ENCODE assay signal across 15 cellular contexts in genomic region chr4:131370846-131371245, GRCh38.
DNase-seq lines count a peak whose midpoint lies in the region; ATAC-seq, FAIRE-seq and TF ChIP-seq lines count a peak whose summit lies in the region.
"Had no signal": no experiment of that assay in that cellular context is flagged by ENCODE, and none has a peak within 500 bp of the region (broad histone marks: within the 10 kb centered on the region; RNA-seq: fewer than 3 reads in every experiment).

No MANE protein-coding gene starts in this region.

- H3K9me3 ChIP-seq in HepG2 (ENCODE audit: low read length) (no peaks in the 10 kb centered on the region), right lobe of liver (no peaks in the 10 kb centered on the region), small intestine (ENCODE audit: control insufficient read depth, low read depth) (no peaks in the 10 kb centered on the region)

- TF ChIP-seq POLR2A in HepG2 (IDR thresholded peaks at IDR 0.05; ENCODE audit: insufficient read depth in 1 of 2, low read depth in 2 of 2, low read length in 2 of 2) = no peak
- no peak for TF ChIP-seq POLR2A in right lobe of liver (IDR thresholded peaks at IDR 0.05)

- TF ChIP-seq EP300 in HepG2 (IDR thresholded peaks at IDR 0.05; ENCODE audit: low read depth in 2 of 2, low read length in 2 of 2) (no peak), HepG2 (CRISPR knock-in tag; IDR thresholded peaks at IDR 0.05; ENCODE audit: borderline replicate concordance) (no peak)

- TF ChIP-seq CTCF in HepG2 (CRISPR knock-in tag; IDR thresholded peaks at IDR 0.05) = no peak
- TF ChIP-seq CTCF in right lobe of liver (IDR thresholded peaks at IDR 0.05) = no peak
- no peak for TF ChIP-seq CTCF in foreskin fibroblast (IDR thresholded peaks at IDR 0.05; ENCODE audit: low read depth, low read length)

- BruUV-seq in HepG2 (replicated peaks; lab: Mats Ljungman, UMichigan) = no TSS peak

- CTCF ChIA-PET in HepG2 (lab: Yijun Ruan, JAX; ENCODE audit: low intra/inter-chr PET ratio, low total read pairs) = no interaction called here

- intact Hi-C loops in HepG2 (cut with micrococcal nuclease; ENCODE audit: unreplicated experiment) = no loop called here
- intact Hi-C loops in right lobe of liver (cut with DNase I) = no loop called here

- H3K79me2 ChIP-seq in HepG2 (ENCODE audit: insufficient read depth, low read length) = no peaks in the 10 kb centered on the region

- FAIRE-seq in HepG2 (lab: Jason Lieb, UNC) (no peak), small intestine (lab: Jason Lieb, UNC) (no peak)
- FAIRE-seq: D721Med had no signal

- no peak overlapping the region for H2AFZ ChIP-seq in HepG2 (ENCODE audit: low read length)

- ATAC-seq in HepG2 = no peak
- ATAC-seq in right lobe of liver = no peak
- ATAC-seq in HG03135 (IDR thresholded peaks at IDR 0.05; ENCODE audit: unreplicated experiment) = no peak
- ATAC-seq in GM21526 (IDR thresholded peaks at IDR 0.05; ENCODE audit: low FRiP score, unreplicated experiment) = no peak
- ATAC-seq: Panc1, T-cell had no signal

- in situ Hi-C loops in HepG2 (cut with HindIII; ENCODE audit: extremely low pct_ligation_motif_present, low pct_unique_long_range_greater_than_20kb) = no loop called here

- no peaks in the 10 kb centered on the region for H3K27me3 ChIP-seq in HepG2 (ENCODE audit: control insufficient read depth in 1 of 2, insufficient read depth in 2 of 2, low read length in 2 of 2)
- no peaks in the 10 kb centered on the region for H3K27me3 ChIP-seq in right lobe of liver
- no peaks in the 10 kb centered on the region for H3K27me3 ChIP-seq in small intestine (ENCODE audit: control insufficient read depth in 2 of 2, insufficient read depth in 2 of 2, low read length in 2 of 2)

- no peak overlapping the region for H3K27ac ChIP-seq in HepG2 (ENCODE audit: extremely low read length, insufficient read depth, low read length)
- H3K27ac ChIP-seq in right lobe of liver = no peak overlapping the region
- H3K27ac ChIP-seq in small intestine (ENCODE audit: low read depth in 1 of 2, low read length in 1 of 2) = no peak overlapping the region
- H3K27ac ChIP-seq: WERI-Rb-1 had no signal

- no peaks in the 10 kb centered on the region for H3K4me1 ChIP-seq in HepG2 (ENCODE audit: insufficient read depth, low read length)
- no peaks in the 10 kb centered on the region for H3K4me1 ChIP-seq in right lobe of liver
- H3K4me1 ChIP-seq in small intestine (ENCODE audit: control insufficient read depth in 2 of 2, insufficient read depth in 1 of 2, low read depth in 1 of 2, low read length in 1 of 2) = no peaks in the 10 kb centered on the region

- DNase-seq in HepG2 (ENCODE audit: low spot score) (no peak), right lobe of liver (no peak), NCI-H2029 treated with DMSO at 0.1 percent for 48 hours (lab: John Stamatoyannopoulos, UW) (peak; percentile 78), SHP77 treated with DMSO at 0.1 percent for 48 hours (lab: John Stamatoyannopoulos, UW) (peak; percentile 45), small intestine (peak; percentile 2), foreskin fibroblast (no peak)
- DNase-seq: activated effector memory CD4-positive, alpha-beta T cell treated with Interleukin-2 at 50 U/mL for 16 hours; endodermal cell; mammary epithelial cell; T-cell; WERI-Rb-1 had no signal

- H3K36me3 ChIP-seq in HepG2 (replicated peaks in 1 of 2; ENCODE audit: control insufficient read depth in 1 of 2, insufficient read depth in 2 of 2, low read length in 2 of 2) (no peaks in the 10 kb centered on the region), right lobe of liver (no peaks in the 10 kb centered on the region), small intestine (ENCODE audit: control insufficient read depth in 2 of 2, insufficient read depth in 2 of 2, low read length in 2 of 2) (no peaks in the 10 kb centered on the region)
- H3K36me3 ChIP-seq: WERI-Rb-1 had no signal

- H3K4me3 ChIP-seq in HepG2 (replicated peaks in 1 of 3; ENCODE audit: insufficient read depth in 1 of 3, low read depth in 2 of 3, low read length in 3 of 3) (no peak overlapping the region), right lobe of liver (no peak overlapping the region), small intestine (ENCODE audit: low read depth in 1 of 2, low read length in 2 of 2) (no peak overlapping the region), foreskin fibroblast (ENCODE audit: low read depth in 1 of 2, low read length in 2 of 2) (no peak overlapping the region)

- H3K9ac ChIP-seq in HepG2 (ENCODE audit: insufficient read depth, low read depth, low read length) = no peak overlapping the region

- POLR2A ChIA-PET in HepG2 (lab: Yijun Ruan, JAX) = no interaction called here

- no peak overlapping the region for H3K4me2 ChIP-seq in HepG2 (ENCODE audit: low read depth, low read length)

- TF ChIP-seq RAD21 in HepG2 (CRISPR knock-in tag; IDR thresholded peaks at IDR 0.05) = no peak

- H4K20me1 ChIP-seq in HepG2 (ENCODE audit: insufficient read depth, low read length) = no peaks in the 10 kb centered on the region

TF ChIP-seq in HepG2, 621 proteins besides CTCF, POLR2A, EP300 and RAD21:
- TF ChIP-seq LCORL (IDR thresholded peaks at IDR 0.05) = peak; percentile 70
- TF ChIP-seq LCORL (CRISPR knock-in tag; IDR thresholded peaks at IDR 0.05) = no peak
- no peak for TF ChIP-seq ZNF468 (CRISPR knock-in tag; IDR thresholded peaks at IDR 0.05)

Comparison
In these comparisons a context has a peak if more than half of its experiments do, and no peak if none do; other contexts are left out.
1. DNase-seq: peak in NCI-H2029 treated with DMSO at 0.1 percent for 48 hours (single experiment), SHP77 treated with DMSO at 0.1 percent for 48 hours (single experiment) and small intestine (single experiment); none in HepG2 (single experiment), right lobe of liver (0 of 3) and foreskin fibroblast (0 of 2).